10 cellular contexts compared by ENCODE assay signal in genomic region chr1:165147799-165148198, GRCh38.
"Had no signal": no experiment of that assay in that cellular context is flagged by ENCODE, and none has a peak within 500 bp of the region (broad histone marks: within the 10 kb centered on the region; RNA-seq: fewer than 3 reads in every experiment).

No MANE protein-coding gene starts in this region.

- H3K27ac ChIP-seq: GM23248, HL-60, KMS-11 had no signal

- H3K9ac ChIP-seq: GM23248, KMS-11 had no signal

- H3K4me3 Mint-ChIP-seq: H9, IgD-negative memory B cell had no signal

- H3K4me3 ChIP-seq: GM23248 had no signal

- DNase-seq: GM23248, GOT3, H9, HCEC 1CT, Karpas-422, KBM-7 had no signal

- H3K9me3 Mint-ChIP-seq: H9 had no signal

- H3K27ac Mint-ChIP-seq: H9, IgD-negative memory B cell had no signal

- FAIRE-seq: H54 had no signal

- H3K36me3 Mint-ChIP-seq: IgD-negative memory B cell had no signal

- H2AFZ ChIP-seq: GM23248 had no signal

- H3K4me2 ChIP-seq: KMS-11 had no signal
